9 cellular contexts compared by ENCODE assay signal in the genomic region with DNA sequence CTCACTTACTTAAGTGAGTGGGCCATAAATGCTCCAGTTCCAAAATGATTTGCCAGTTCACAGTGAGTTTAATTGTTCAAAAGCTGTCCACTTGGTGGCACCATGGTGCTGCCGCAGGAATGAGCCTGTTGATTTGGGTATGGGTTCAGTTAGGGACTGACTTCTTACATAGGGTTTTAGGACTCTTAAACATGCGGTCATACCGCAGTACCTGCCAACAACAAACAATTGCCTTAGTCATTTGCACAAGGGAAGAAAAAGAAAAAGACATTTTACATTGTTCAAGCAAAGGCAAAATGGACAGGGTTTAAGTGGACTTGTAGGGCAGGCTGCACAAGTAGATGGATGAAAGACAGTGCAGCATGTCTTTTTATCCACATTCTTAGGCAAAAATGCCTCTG.
DNase-seq lines count a peak whose midpoint lies in the region; ATAC-seq and TF ChIP-seq lines count a peak whose summit lies in the region.
"Had no signal": no experiment of that assay in that cellular context is flagged by ENCODE, and none has a peak within 500 bp of the region (broad histone marks: within the 10 kb centered on the region; RNA-seq: fewer than 3 reads in every experiment).

No MANE protein-coding gene starts in this region.

- H3K36me3 ChIP-seq in CD4-positive, CD25-positive, alpha-beta regulatory T cell (ENCODE audit: control insufficient read depth, insufficient read depth, low read length) = no peaks in the 10 kb centered on the region
- H3K36me3 ChIP-seq in fibroblast of lung (ENCODE audit: control insufficient read depth, insufficient read depth, low read length) (no peaks in the 10 kb centered on the region), neural cell (ENCODE audit: insufficient read depth, low read length) (no peaks in the 10 kb centered on the region)

- TF ChIP-seq EP300 in neural cell (conservative IDR thresholded peaks at IDR 0.05; ENCODE audit: poor library complexity, severe bottlenecking) = no peak

- H3K27me3 Mint-ChIP-seq in CD4-positive, CD25-positive, alpha-beta regulatory T cell = peaks cover 29% of the 10 kb centered on the region
- H3K27me3 Mint-ChIP-seq in activated CD8-positive, alpha-beta T cell treated with anti-CD3 and anti-CD28 coated beads, Interleukin-2, amount 10 ng/mL, durations not matched to agents 7 days and 5 days (ENCODE audit: low read depth) = peaks cover 23% of the 10 kb centered on the region

- POLR2A ChIA-PET in activated CD8-positive, alpha-beta T cell treated with anti-CD3 and anti-CD28 coated beads, Interleukin-2, amount 10 ng/mL, durations not matched to agents 7 days and 5 days (lab: Charles Lee) = no interaction called here

- H3K27me3 ChIP-seq in CD4-positive, CD25-positive, alpha-beta regulatory T cell (ENCODE audit: control insufficient read depth, insufficient read depth, low read length) = peaks cover 9% of the 10 kb centered on the region
- H3K27me3 ChIP-seq in fibroblast of lung (ENCODE audit: control insufficient read depth, insufficient read depth, low read length) (no peaks in the 10 kb centered on the region), neural cell (ENCODE audit: insufficient read depth, low read depth, low read length) (no peaks in the 10 kb centered on the region)

- H3K4me2 ChIP-seq in fibroblast of lung (ENCODE audit: extremely low read depth, insufficient read depth, low read length) = no peak overlapping the region
- H3K4me2 ChIP-seq in neural cell (ENCODE audit: low read length) = no peak overlapping the region

- H3K4me1 Mint-ChIP-seq in CD4-positive, CD25-positive, alpha-beta regulatory T cell = peaks cover 0 to 4% (median 0%) of the 10 kb centered on the region in 4 donors
- peaks cover 2% of the 10 kb centered on the region for H3K4me1 Mint-ChIP-seq in activated CD8-positive, alpha-beta T cell treated with anti-CD3 and anti-CD28 coated beads, Interleukin-2, amount 10 ng/mL, durations not matched to agents 7 days and 5 days (ENCODE audit: low read depth)

- CTCF ChIA-PET in activated CD8-positive, alpha-beta T cell treated with anti-CD3 and anti-CD28 coated beads, Interleukin-2, amount 10 ng/mL, durations not matched to agents 7 days and 5 days (lab: Charles Lee) = interaction anchor here (1.6 kb wide), 1 partner anchor 18 kb away, joined by 4 read pairs; no protein-coding TSS in a partner anchor

- no peak overlapping the region for H3K9ac ChIP-seq in fibroblast of lung (ENCODE audit: insufficient read depth, low read length)
- H3K9ac ChIP-seq in neural cell (ENCODE audit: low read length) = no peak overlapping the region

- H3K4me3 ChIP-seq in CD4-positive, CD25-positive, alpha-beta regulatory T cell (ENCODE audit: low read depth, low read length) = no peak overlapping the region
- H3K4me3 ChIP-seq in fibroblast of lung (replicated peaks in 1 of 4; ENCODE audit: control extremely low read depth in 1 of 4, insufficient read depth in 1 of 4, low read depth in 3 of 4, low read length in 4 of 4) (no peak overlapping the region), neural cell (ENCODE audit: low read length) (no peak overlapping the region)

- no peaks in the 10 kb centered on the region for H3K4me1 ChIP-seq in CD4-positive, CD25-positive, alpha-beta regulatory T cell (ENCODE audit: control insufficient read depth, insufficient read depth, low read length, poor library complexity, severe bottlenecking)
- H3K4me1 ChIP-seq in fibroblast of lung (ENCODE audit: control insufficient read depth, extremely low read depth, insufficient read depth, low read length) = no peaks in the 10 kb centered on the region

- peak in 2 of 3 donors; percentile 19 to 60 for DNase-seq in CD4-positive, CD25-positive, alpha-beta regulatory T cell
- DNase-seq in NCI-H446 (lab: John Stamatoyannopoulos, UW) (peak; percentile 28 to 59), fibroblast of lung (ENCODE audit: low read depth in 2 of 2) (peak; percentile 69 to 71)
- DNase-seq in activated CD8-positive, alpha-beta T cell treated with anti-CD3 and anti-CD28 coated beads, Interleukin-2, amount 10 ng/mL, durations not matched to agents 7 days and 5 days = peak; percentile 63

- peak; percentile 89 for TF ChIP-seq RAD21 in neural cell (conservative IDR thresholded peaks at IDR 0.05)

- no peak for ATAC-seq in CD4-positive, CD25-positive, alpha-beta regulatory T cell (ENCODE audit: low read depth in 2 of 2)
- ATAC-seq in GM18867 (IDR thresholded peaks at IDR 0.05; ENCODE audit: unreplicated experiment) (peak; percentile 90), HG03280 (IDR thresholded peaks at IDR 0.05; ENCODE audit: unreplicated experiment) (peak; percentile 73), GM19023 (IDR thresholded peaks at IDR 0.05; ENCODE audit: unreplicated experiment) (no peak)
- ATAC-seq in activated CD8-positive, alpha-beta T cell treated with anti-CD3 and anti-CD28 coated beads, Interleukin-2, amount 10 ng/mL, durations not matched to agents 7 days and 5 days = peak; percentile 73

- no peak overlapping the region for H3K27ac ChIP-seq in CD4-positive, CD25-positive, alpha-beta regulatory T cell (ENCODE audit: insufficient read depth, low read length, poor library complexity, severe bottlenecking)
- H3K27ac ChIP-seq in fibroblast of lung (ENCODE audit: insufficient read depth, low read length) (no peak overlapping the region), neural cell (ENCODE audit: low read length) (no peak overlapping the region)

- no peaks in the 10 kb centered on the region for H4K20me1 ChIP-seq in fibroblast of lung (ENCODE audit: control insufficient read depth, extremely low read depth, insufficient read depth, low read length)
- no peaks in the 10 kb centered on the region for H4K20me1 ChIP-seq in neural cell (ENCODE audit: insufficient read depth)

- peaks cover 0 to 1% (median 0%) of the 10 kb centered on the region in 7 donors for H3K9me3 Mint-ChIP-seq in CD4-positive, CD25-positive, alpha-beta regulatory T cell
- no peaks in the 10 kb centered on the region for H3K9me3 Mint-ChIP-seq in activated CD8-positive, alpha-beta T cell treated with anti-CD3 and anti-CD28 coated beads, Interleukin-2, amount 10 ng/mL, durations not matched to agents 7 days and 5 days (ENCODE audit: insufficient read depth)
- H3K9me3 Mint-ChIP-seq: T-helper 1 cell treated with Interleukin-12 subunit alpha and Interleukin-12 subunit beta and Interleukin-4 antibody, amounts not matched to agents 30 μg/mL and 1 μg/mL, for 36 hours had no signal

- H3K79me2 ChIP-seq in fibroblast of lung (ENCODE audit: control insufficient read depth, insufficient read depth, low read length) (no peaks in the 10 kb centered on the region), neural cell (replicated peaks; ENCODE audit: insufficient read depth, low read length) (no peaks in the 10 kb centered on the region)

- no peak overlapping the region for H2AFZ ChIP-seq in fibroblast of lung (ENCODE audit: low read length)
- H2AFZ ChIP-seq in neural cell (ENCODE audit: low read depth, low read length) = no peak overlapping the region

- H3F3A ChIP-seq in neural cell (ENCODE audit: insufficient read depth, low read length, poor library complexity, severe bottlenecking) = no peaks in the 10 kb centered on the region

- no peak overlapping the region for H3K4me3 Mint-ChIP-seq in CD4-positive, CD25-positive, alpha-beta regulatory T cell
- H3K4me3 Mint-ChIP-seq in activated CD8-positive, alpha-beta T cell treated with anti-CD3 and anti-CD28 coated beads, Interleukin-2, amount 10 ng/mL, durations not matched to agents 7 days and 5 days = no peak overlapping the region
- H3K4me3 Mint-ChIP-seq: T-helper 1 cell treated with Interleukin-12 subunit alpha and Interleukin-12 subunit beta and Interleukin-4 antibody, amounts not matched to agents 30 μg/mL and 1 μg/mL, for 36 hours had no signal

- no peak overlapping the region for H3K27ac Mint-ChIP-seq in CD4-positive, CD25-positive, alpha-beta regulatory T cell
- H3K27ac Mint-ChIP-seq in activated CD8-positive, alpha-beta T cell treated with anti-CD3 and anti-CD28 coated beads, Interleukin-2, amount 10 ng/mL, durations not matched to agents 7 days and 5 days = no peak overlapping the region
- H3K27ac Mint-ChIP-seq: T-helper 1 cell treated with Interleukin-12 subunit alpha and Interleukin-12 subunit beta and Interleukin-4 antibody, amounts not matched to agents 30 μg/mL and 1 μg/mL, for 36 hours had no signal

- no peaks in the 10 kb centered on the region for H3K9me3 ChIP-seq in CD4-positive, CD25-positive, alpha-beta regulatory T cell (ENCODE audit: control insufficient read depth in 2 of 2, low read length in 2 of 2)
- H3K9me3 ChIP-seq in fibroblast of lung (ENCODE audit: control insufficient read depth, insufficient read depth, low read depth, low read length) (no peaks in the 10 kb centered on the region), neural cell (ENCODE audit: low read length) (no peaks in the 10 kb centered on the region)

- TF ChIP-seq CTCF in fibroblast of lung (conservative IDR thresholded peaks at IDR 0.05 in 1 of 2, IDR thresholded peaks at IDR 0.05 in 1 of 2; ENCODE audit: low read depth in 1 of 2, low read length in 2 of 2) = peak; percentile 72 to 80
- peak; percentile 85 for TF ChIP-seq CTCF in neural cell (IDR thresholded peaks at IDR 0.05; ENCODE audit: poor library complexity, severe bottlenecking)

- H3K36me3 Mint-ChIP-seq in CD4-positive, CD25-positive, alpha-beta regulatory T cell = no peaks in the 10 kb centered on the region
- H3K36me3 Mint-ChIP-seq in activated CD8-positive, alpha-beta T cell treated with anti-CD3 and anti-CD28 coated beads, Interleukin-2, amount 10 ng/mL, durations not matched to agents 7 days and 5 days (ENCODE audit: low read depth) = no peaks in the 10 kb centered on the region

- no peaks in the 10 kb centered on the region for H3K9me2 ChIP-seq in neural cell (ENCODE audit: insufficient read depth, low read length)

TF ChIP-seq in neural cell, 6 proteins besides CTCF, POLR2A, EP300 and RAD21:
- TF ChIP-seq MXI1 (conservative IDR thresholded peaks at IDR 0.05; ENCODE audit: poor library complexity, severe bottlenecking) = no peak
- TF ChIP-seq SMC3 (conservative IDR thresholded peaks at IDR 0.05; ENCODE audit: poor library complexity) = peak; percentile 81

Comparison
In these comparisons a context has a peak if more than half of its experiments do, and no peak if none do; other contexts are left out.
1. ATAC-seq: peak in GM18867 (single experiment), HG03280 (single experiment) and activated CD8-positive, alpha-beta T cell treated with anti-CD3 and anti-CD28 coated beads, Interleukin-2, amount 10 ng/mL, durations not matched to agents 7 days and 5 days (single experiment); none in CD4-positive, CD25-positive, alpha-beta regulatory T cell (0 of 2) and GM19023 (single experiment).
2. Peak in every context shown above with its lines, with median percentiles within 50 percentile points of each other: DNase-seq.